Comparison of ENCODE assay signal across 1 cellular context in the genomic region with DNA sequence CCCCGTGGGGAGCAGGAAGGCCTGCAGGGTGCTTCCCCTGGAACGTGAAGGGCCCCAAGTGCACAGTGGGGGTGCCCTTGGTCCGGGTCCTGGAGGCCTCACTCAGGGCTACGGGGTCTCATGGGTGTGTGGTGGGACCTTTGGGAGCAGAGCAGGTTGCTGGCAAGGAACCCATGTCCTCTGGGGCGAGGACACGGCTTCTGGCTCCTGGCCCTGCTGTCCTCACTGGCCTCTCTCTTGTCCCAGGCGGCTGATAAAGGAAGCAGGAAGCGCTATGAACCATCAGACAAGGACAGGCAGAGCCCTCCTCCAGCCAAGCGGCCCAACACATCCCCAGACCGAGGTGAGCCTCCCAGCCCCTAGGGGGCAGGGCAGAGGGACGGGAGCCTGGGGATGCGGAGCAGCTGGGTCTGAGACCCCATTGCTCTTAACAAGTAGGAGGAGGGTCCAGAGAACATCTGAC.
TF ChIP-seq lines count a peak whose summit lies in the region.

No MANE protein-coding gene starts in this region.

TF ChIP-seq in K562, 482 proteins besides CTCF, POLR2A, EP300 and RAD21 (continued from another document and continues in another):
- no peak for TF ChIP-seq ZNF407 (IDR thresholded peaks at IDR 0.05; ENCODE audit: low read depth)
- no peak for TF ChIP-seq CCAR2 (IDR thresholded peaks at IDR 0.05; ENCODE audit: low read depth, low read length)
- peak; percentile 29 for TF ChIP-seq NUFIP1 (IDR thresholded peaks at IDR 0.05; ENCODE audit: partially characterized antibody)
- TF ChIP-seq CBX2 (IDR thresholded peaks at IDR 0.05; ENCODE audit: insufficient read depth, low read length, poor library complexity, severe bottlenecking): no peak
- TF ChIP-seq ZNF232 (CRISPR knock-in tag; IDR thresholded peaks at IDR 0.05): no peak
- TF ChIP-seq, protein P1, sequence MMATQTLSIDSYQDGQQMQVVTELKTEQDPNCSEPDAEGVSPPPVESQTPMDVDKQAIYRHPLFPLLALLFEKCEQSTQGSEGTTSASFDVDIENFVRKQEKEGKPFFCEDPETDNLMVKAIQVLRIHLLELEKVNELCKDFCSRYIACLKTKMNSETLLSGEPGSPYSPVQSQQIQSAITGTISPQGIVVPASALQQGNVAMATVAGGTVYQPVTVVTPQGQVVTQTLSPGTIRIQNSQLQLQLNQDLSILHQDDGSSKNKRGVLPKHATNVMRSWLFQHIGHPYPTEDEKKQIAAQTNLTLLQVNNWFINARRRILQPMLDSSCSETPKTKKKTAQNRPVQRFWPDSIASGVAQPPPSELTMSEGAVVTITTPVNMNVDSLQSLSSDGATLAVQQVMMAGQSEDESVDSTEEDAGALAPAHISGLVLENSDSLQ (IDR thresholded peaks at IDR 0.05): peak; percentile 23; the same call in 1 of the 2 replicates
- TF ChIP-seq CBX3 (IDR thresholded peaks at IDR 0.05; ENCODE audit: borderline replicate concordance in 1 of 2, low read length in 2 of 2): 0 out of 3 replicates have a peak, but pooled peaks of 1 of the 2 experiments have one; percentile 56
- no peak for TF ChIP-seq THAP12 (CRISPR knock-in tag; IDR thresholded peaks at IDR 0.05)
- TF ChIP-seq ZNF41 (CRISPR knock-in tag; conservative IDR thresholded peaks at IDR 0.05): no peak
- peak; percentile 22; the same call in 1 of the 2 replicates for TF ChIP-seq TOE1 (IDR thresholded peaks at IDR 0.05; ENCODE audit: borderline replicate concordance)
- no peak for TF ChIP-seq TOE1 (CRISPR knock-in tag; IDR thresholded peaks at IDR 0.05; ENCODE audit: borderline replicate concordance, low read depth)
- no peak for TF ChIP-seq ZBTB5 (IDR thresholded peaks at IDR 0.05)
- no peak for TF ChIP-seq TAL1 (IDR thresholded peaks at IDR 0.05)
- TF ChIP-seq NR0B1 (IDR thresholded peaks at IDR 0.05; ENCODE audit: partially characterized antibody): no peak
- TF ChIP-seq ARID3B (CRISPR knock-in tag; IDR thresholded peaks at IDR 0.05; ENCODE audit: borderline replicate concordance): no peak
- TF ChIP-seq, protein P2, sequence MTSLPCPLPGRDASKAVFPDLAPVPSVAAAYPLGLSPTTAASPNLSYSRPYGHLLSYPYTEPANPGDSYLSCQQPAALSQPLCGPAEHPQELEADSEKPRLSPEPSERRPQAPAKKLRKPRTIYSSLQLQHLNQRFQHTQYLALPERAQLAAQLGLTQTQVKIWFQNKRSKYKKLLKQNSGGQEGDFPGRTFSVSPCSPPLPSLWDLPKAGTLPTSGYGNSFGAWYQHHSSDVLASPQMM (CRISPR knock-in tag; IDR thresholded peaks at IDR 0.05): no peak
- TF ChIP-seq SP1 (CRISPR knock-in tag; IDR thresholded peaks at IDR 0.05): 0 out of 2 replicates have a peak, but pooled peaks have one; percentile 45
- no peak for TF ChIP-seq SIN3A (IDR thresholded peaks at IDR 0.05; ENCODE audit: borderline replicate concordance in 2 of 2, control insufficient read depth in 1 of 2, low read depth in 2 of 2, low read length in 2 of 2)
- TF ChIP-seq GTF3C2 (IDR thresholded peaks at IDR 0.05; ENCODE audit: borderline replicate concordance, extremely low read depth, insufficient read length): no peak
- no peak for TF ChIP-seq DEAF1 (CRISPR knock-in tag; IDR thresholded peaks at IDR 0.05)
- peak; percentile 96 for TF ChIP-seq TFAP4 (CRISPR knock-in tag; IDR thresholded peaks at IDR 0.05; ENCODE audit: borderline replicate concordance)
- no peak for TF ChIP-seq NONO (IDR thresholded peaks at IDR 0.05; ENCODE audit: low read depth in 2 of 2, low read length in 1 of 2)
- no peak for TF ChIP-seq SNAPC5 (CRISPR knock-in tag; IDR thresholded peaks at IDR 0.05)
- TF ChIP-seq HNRNPH1 (optimal IDR thresholded peaks at IDR 0.05; ENCODE audit: low read depth, low read length): no peak
- no peak for TF ChIP-seq TARDBP (IDR thresholded peaks at IDR 0.05)
- TF ChIP-seq MEF2A (IDR thresholded peaks at IDR 0.05; ENCODE audit: control insufficient read depth, low read depth, low read length): no peak
- no peak for TF ChIP-seq KLF1 (tag; IDR thresholded peaks at IDR 0.05)
- TF ChIP-seq NFRKB (IDR thresholded peaks at IDR 0.05; ENCODE audit: low read depth): no peak
